Comparison of ENCODE assay signal across 1 cellular context in genomic region chr11:77783023-77783422, GRCh38.
TF ChIP-seq lines count a peak whose summit lies in the region.

No MANE protein-coding gene starts in this region.

TF ChIP-seq in GM12878, 131 proteins besides CTCF, POLR2A, EP300 and RAD21:
- TF ChIP-seq ZBTB4 (CRISPR knock-in tag; IDR thresholded peaks at IDR 0.05), result no peak
- peak; percentile 81; the same call in 1 of the 2 replicates for TF ChIP-seq SPI1 (IDR thresholded peaks at IDR 0.05; ENCODE audit: borderline replicate concordance, insufficient read depth, low read depth, low read length)
- TF ChIP-seq ESRRA (IDR thresholded peaks at IDR 0.05; ENCODE audit: low read length), result no peak
- TF ChIP-seq E4F1 (IDR thresholded peaks at IDR 0.05; ENCODE audit: borderline replicate concordance, partially characterized antibody), result no peak
- no peak for TF ChIP-seq BCL3 (IDR thresholded peaks at IDR 0.05; ENCODE audit: borderline replicate concordance, insufficient read depth, low read depth, low read length, poor library complexity, severe bottlenecking)
- TF ChIP-seq RELB (IDR thresholded peaks at IDR 0.05; ENCODE audit: low read depth), result peak; percentile 33; the same call in 1 of the 2 replicates
- TF ChIP-seq NKRF (conservative IDR thresholded peaks at IDR 0.05), result no peak
- no peak for TF ChIP-seq IRF3 (IDR thresholded peaks at IDR 0.05)
- no peak for TF ChIP-seq SREBF1 (IDR thresholded peaks at IDR 0.05; ENCODE audit: low read length)
- TF ChIP-seq MYC (IDR thresholded peaks at IDR 0.05; ENCODE audit: insufficient read depth, insufficient read length, insufficient replicate concordance, low read length, severe bottlenecking), result no peak
